10 cellular contexts compared by ENCODE assay signal in genomic region chr16:88768041-88768876, GRCh38. TPM values are rescaled to one million over a fixed set of nuclear protein-coding genes. Genes with fewer than 3 reads are reported as not detected.
A peak's percentile ranks its signal among the peaks of the same experiment; 100 is the strongest.
DNase-seq lines count a peak whose midpoint lies in the region; ATAC-seq, FAIRE-seq and TF ChIP-seq lines count a peak whose summit lies in the region.
"Had no signal": no experiment of that assay in that cellular context is flagged by ENCODE, and none has a peak within 500 bp of the region (broad histone marks: within the 10 kb centered on the region; RNA-seq: fewer than 3 reads in every experiment).

No MANE protein-coding gene starts in this region.

- peak overlapping the region in 1 of 2 donors; percentile 25 for H3K4me3 ChIP-seq in kidney (ENCODE audit: low read length in 2 of 2)

- no peaks in the 10 kb centered on the region for H3K9me3 ChIP-seq in kidney (ENCODE audit: control insufficient read depth in 1 of 2, low read length in 2 of 2)

- DNase-seq in HK-2 (ENCODE audit: unreplicated experiment) (peak; percentile 54), anterior cingulate cortex (lab: John Stamatoyannopoulos, UW) (peak in 37 of 58 donors; percentile 8 to 73 (median 40)), kidney (peak; percentile 91), substantia nigra (lab: John Stamatoyannopoulos, UW) (peak in 30 of 49 donors; percentile 5 to 70 (median 44)), activated gamma-delta T cell treated with Interleukin-2 at 50 U/mL for 16 hours (no peak)
- DNase-seq: activated gamma-delta T cell had no signal

- no peaks in the 10 kb centered on the region for H3K36me3 ChIP-seq in kidney (ENCODE audit: control insufficient read depth in 1 of 2, insufficient read depth in 2 of 2, low read length in 2 of 2)

- H3K4me1 ChIP-seq in kidney (ENCODE audit: control insufficient read depth in 1 of 2, insufficient read depth in 1 of 2, low read depth in 1 of 2, low read length in 2 of 2): peaks cover 35 to 68% of the 10 kb centered on the region in 2 donors

- no peak for FAIRE-seq in kidney (lab: Jason Lieb, UNC)
- FAIRE-seq: GM18507, keratinocyte had no signal

- no peak for TF ChIP-seq CTCF in kidney (IDR thresholded peaks at IDR 0.05; ENCODE audit: borderline replicate concordance, extremely low read depth, insufficient read depth)

- ATAC-seq in GM19351 (IDR thresholded peaks at IDR 0.05; ENCODE audit: unreplicated experiment) (no peak), HG03025 (IDR thresholded peaks at IDR 0.05; ENCODE audit: low FRiP score, unreplicated experiment) (no peak)

- H3K9ac ChIP-seq in kidney (ENCODE audit: low read length in 2 of 2): peak overlapping the region in 1 of 2 donors; percentile 19

- intact Hi-C loops in kidney (cut with DNase I): no loop called here

- H3K27ac ChIP-seq in kidney (ENCODE audit: low read depth in 2 of 2, low read length in 2 of 2) (peak overlapping the region; percentile 67 to 92), substantia nigra (ENCODE audit: low read depth, low read length, poor library complexity, severe bottlenecking) (no peak overlapping the region)

RNA-seq across cellular contexts. Expression of gene PIEZO1, which starts 16.8 kb away (rescaled TPM):
- 124 TPM for total RNA-seq in kidney
- 103 TPM for polyA plus RNA-seq in kidney (ENCODE audit: insufficient read depth, low read depth, low replicate concordance)

RNA-seq across cellular contexts. Expression of gene CDT1, which starts 35.3 kb away (rescaled TPM):
- total RNA-seq in kidney: 1.5 TPM
- 0.56 TPM for polyA plus RNA-seq in kidney (ENCODE audit: insufficient read depth, low read depth, low replicate concordance)

RNA-seq across cellular contexts. Expression of gene APRT, which starts 43.5 kb away (rescaled TPM):
- 105 TPM for total RNA-seq in kidney
- 204 TPM for polyA plus RNA-seq in kidney (ENCODE audit: insufficient read depth, low read depth, low replicate concordance)
